22 cellular contexts compared by ENCODE assay signal in the genomic region with DNA sequence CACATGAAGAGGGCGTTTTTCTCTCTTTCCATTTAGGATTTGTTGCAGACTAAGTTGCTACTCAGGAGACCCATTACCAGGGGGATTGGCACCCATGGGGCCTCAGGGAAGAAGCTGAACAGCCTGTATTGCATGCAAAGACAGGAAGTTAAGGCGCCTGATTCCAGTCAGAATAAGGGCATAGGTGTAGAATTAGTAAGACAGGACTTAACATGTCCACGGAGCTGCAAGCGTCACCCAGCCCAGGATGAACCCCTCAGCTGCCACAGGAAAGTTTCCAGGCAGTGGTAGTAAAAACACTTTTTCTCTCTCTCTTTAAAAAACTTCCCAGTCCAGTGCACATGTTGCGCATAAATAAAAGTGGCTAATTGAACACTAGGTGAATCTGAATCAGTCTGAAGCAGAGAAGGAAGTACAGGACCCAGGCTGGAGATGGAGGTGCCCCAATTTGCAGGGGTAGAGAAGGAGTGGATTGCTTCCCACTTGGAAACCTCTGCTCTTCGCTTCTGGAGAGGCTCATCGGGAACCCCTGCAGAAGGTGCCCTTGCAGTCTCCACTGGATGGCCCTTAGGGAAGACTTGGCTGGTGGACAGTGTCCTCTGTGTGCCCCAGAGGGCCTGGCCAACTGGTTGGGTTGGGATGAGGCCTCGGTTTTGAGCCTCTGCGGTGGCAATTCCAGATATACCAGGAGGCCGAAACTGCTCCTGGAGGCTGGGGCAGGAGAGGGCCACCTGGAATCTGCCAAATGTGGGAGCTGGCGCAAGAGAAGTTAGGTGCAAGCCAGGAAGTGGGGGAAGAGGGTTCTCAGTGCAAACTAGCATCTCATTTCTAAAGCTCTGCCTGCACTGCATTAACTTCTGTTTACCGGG. TPM values are rescaled to one million over a fixed set of nuclear protein-coding genes. Genes with fewer than 3 reads are reported as not detected.
DNase-seq lines count a peak whose midpoint lies in the region; ATAC-seq, FAIRE-seq and TF ChIP-seq lines count a peak whose summit lies in the region.
"Had no signal": no experiment of that assay in that cellular context is flagged by ENCODE, and none has a peak within 500 bp of the region (broad histone marks: within the 10 kb centered on the region; RNA-seq: fewer than 3 reads in every experiment).

No MANE protein-coding gene starts in this region.

- no peak overlapping the region for H4K5ac ChIP-seq in H1 (ENCODE audit: insufficient read length, low read depth, low read length)

- H3K4me2 ChIP-seq in H1 (ENCODE audit: insufficient read depth in 1 of 2, low read depth in 2 of 2, low read length in 2 of 2): no peak overlapping the region

- no peak overlapping the region for H2AFZ ChIP-seq in H1 (ENCODE audit: low read length)

- no peaks in the 10 kb centered on the region for H3K27me3 Mint-ChIP-seq in mesothelial cell of epicardium (ENCODE audit: low read depth)
- H3K27me3 Mint-ChIP-seq in naive thymus-derived CD4-positive, alpha-beta T cell: peaks cover 80 to 98% (median 96%) of the 10 kb centered on the region in 5 donors
- peaks cover 98% of the 10 kb centered on the region for H3K27me3 Mint-ChIP-seq in stimulated activated memory B cell treated with anti-CD40 and anti-IgM and Interleukin-4, amounts not matched to agents 10 μg/mL and 1 μg/mL and 100 μg/mL, for 72 hours

- TF ChIP-seq RAD21 in H1 (IDR thresholded peaks at IDR 0.05 in 1 of 2, conservative IDR thresholded peaks at IDR 0.05 in 1 of 2; ENCODE audit: low read depth in 2 of 2, low read length in 2 of 2): no peak

- H3K79me2 ChIP-seq in H1 (ENCODE audit: control insufficient read depth in 1 of 2, insufficient read depth in 2 of 2, low read length in 2 of 2): no peaks in the 10 kb centered on the region

- 0 out of 2 replicates have a peak overlapping the region, but pooled peaks have one; percentile 32 for H2BK20ac ChIP-seq in H1 (ENCODE audit: low read length)

- peak overlapping the region; percentile 19; the same call in 1 of the 2 replicates for H3K18ac ChIP-seq in H1 (ENCODE audit: extremely low read depth, low read length)

- CTCF ChIA-PET in H1 (lab: Charles Lee; ENCODE audit: partially characterized antibody): interaction anchor here (1.3 to 2.4 kb wide), 4 partner anchors 7 to 27 kb away, joined by 4 to 12 read pairs (median 8); a partner anchor contains a TSS
- CTCF ChIA-PET in naive thymus-derived CD4-positive, alpha-beta T cell (lab: Charles Lee): no interaction called here

- peaks cover 82% of the 10 kb centered on the region for H3K4me1 Mint-ChIP-seq in mesothelial cell of epicardium
- peaks cover 0 to 5% (median 0%) of the 10 kb centered on the region in 7 donors for H3K4me1 Mint-ChIP-seq in naive thymus-derived CD4-positive, alpha-beta T cell
- H3K4me1 Mint-ChIP-seq in stimulated activated memory B cell treated with anti-CD40 and anti-IgM and Interleukin-4, amounts not matched to agents 10 μg/mL and 1 μg/mL and 100 μg/mL, for 72 hours: no peaks in the 10 kb centered on the region

- H3K36me3 ChIP-seq in H1 (ENCODE audit: control insufficient read depth in 2 of 4, insufficient read depth in 4 of 4, low read length in 3 of 4) (no peaks in the 10 kb centered on the region), urinary bladder (ENCODE audit: insufficient read depth) (no peaks in the 10 kb centered on the region)
- H3K36me3 ChIP-seq in naive thymus-derived CD4-positive, alpha-beta T cell (ENCODE audit: control insufficient read depth in 2 of 3, insufficient read depth in 3 of 3, low read length in 3 of 3): no peaks in the 10 kb centered on the region
- H3K36me3 ChIP-seq: lower lobe of right lung had no signal

- H4K8ac ChIP-seq in H1 (ENCODE audit: extremely low read depth, insufficient read depth, low read length): no peak overlapping the region

- H2BK12ac ChIP-seq in H1 (ENCODE audit: low read depth, low read length): no peak overlapping the region

- WGBS in H1 (ENCODE audit: extremely low coverage in 1 of 2, insufficient coverage in 1 of 2, insufficient read length in 1 of 2, insufficient replicate concordance in 2 of 2, low coverage in 1 of 2, low lambda C conversion rate in 2 of 2, missing lambda C conversion rate in 1 of 2), 2 experiments: 24% methylated on average over 12 of the region's 12 CpGs; no CpG with 5 or more reads in 1 of the 2 experiments
- WGBS in urinary bladder: 68% methylated on average over 12 of the region's 12 CpGs

- no peak overlapping the region for H2BK120ac ChIP-seq in H1 (replicated peaks; ENCODE audit: low read depth, low read length)

- DNase-seq in NCI-H1105 treated with DMSO at 0.1 percent for 48 hours (lab: John Stamatoyannopoulos, UW) (peak; percentile 95), H1 (ENCODE audit: low read depth in 1 of 2, low spot score in 2 of 2) (no peak), mesothelial cell of epicardium (ENCODE audit: low spot score in 2 of 2, unreplicated experiment in 2 of 2) (no peak)
- no peak for DNase-seq in naive thymus-derived CD4-positive, alpha-beta T cell
- DNase-seq: activated CD4-positive, alpha-beta T cell treated with anti-CD3 and anti-CD28 coated beads for 4 hours; activated naive CD4-positive, alpha-beta T cell; activated T-cell treated with anti-CD3 and anti-CD28 coated beads, Interleukin-2, amount 50 U/mL, for 4 hours; body of pancreas; EL; foreskin melanocyte; hippocampal formation; KG1; lower lobe of right lung; T-helper 2 cell had no signal

- H3K4me3 ChIP-seq in H1 (ENCODE audit: extremely low read depth in 1 of 4, insufficient read depth in 2 of 4, low read depth in 3 of 4, low read length in 4 of 4): no peak overlapping the region
- H3K4me3 ChIP-seq in urinary bladder (ENCODE audit: low read depth, low read length): no peak overlapping the region
- no peak overlapping the region for H3K4me3 ChIP-seq in naive thymus-derived CD4-positive, alpha-beta T cell (ENCODE audit: low read length)
- H3K4me3 ChIP-seq: body of pancreas, lower lobe of right lung had no signal

- H3K4me3 Mint-ChIP-seq in mesothelial cell of epicardium: peak overlapping the region; percentile 92
- no peak overlapping the region for H3K4me3 Mint-ChIP-seq in naive thymus-derived CD4-positive, alpha-beta T cell
- H3K4me3 Mint-ChIP-seq in stimulated activated memory B cell treated with anti-CD40 and anti-IgM and Interleukin-4, amounts not matched to agents 10 μg/mL and 1 μg/mL and 100 μg/mL, for 72 hours: no peak overlapping the region
- H3K4me3 Mint-ChIP-seq: activated T-cell treated with anti-CD3 and anti-CD28 coated beads, Interleukin-2, amount 50 U/mL, for 4 hours had no signal

- H2BK5ac ChIP-seq in H1 (ENCODE audit: low read depth, low read length): no peak overlapping the region

- peaks cover 93 to 100% (median 99%) of the 10 kb centered on the region in 4 experiments for H3K27me3 ChIP-seq in H1 (replicated peaks in 1 of 4; ENCODE audit: control insufficient read depth in 3 of 4, extremely low read depth in 1 of 4, insufficient read depth in 3 of 4, low read length in 3 of 4)
- H3K27me3 ChIP-seq in naive thymus-derived CD4-positive, alpha-beta T cell (ENCODE audit: control insufficient read depth in 2 of 2, insufficient read depth in 2 of 2, low read length in 2 of 2): peaks cover 2 to 15% of the 10 kb centered on the region in 2 donors

- H3K27ac ChIP-seq in H1 (ENCODE audit: low read depth, low read length): no peak overlapping the region
- peak overlapping the region; percentile 48 for H3K27ac ChIP-seq in urinary bladder (ENCODE audit: low read depth)
- no peak overlapping the region for H3K27ac ChIP-seq in naive thymus-derived CD4-positive, alpha-beta T cell (ENCODE audit: low read depth, low read length)
- H3K27ac ChIP-seq: body of pancreas, C4-2B, lower lobe of right lung had no signal

- intact Hi-C loops in naive thymus-derived CD4-positive, alpha-beta T cell (cut with micrococcal nuclease): no loop called here

- peaks cover 23 to 27% of the 10 kb centered on the region in 2 experiments for H4K20me1 ChIP-seq in H1 (replicated peaks in 1 of 2; ENCODE audit: control insufficient read depth in 1 of 2, insufficient read depth in 2 of 2, low read length in 2 of 2)

- TF ChIP-seq POLR2A in H1 (IDR thresholded peaks at IDR 0.05; ENCODE audit: control extremely low read depth in 1 of 2, low read depth in 2 of 2, low read length in 2 of 2): no peak

- H2BK15ac ChIP-seq in H1 (ENCODE audit: low read length): no peak overlapping the region

- H3K27ac Mint-ChIP-seq in mesothelial cell of epicardium: peak overlapping the region; percentile 100
- no peak overlapping the region for H3K27ac Mint-ChIP-seq in naive thymus-derived CD4-positive, alpha-beta T cell
- H3K27ac Mint-ChIP-seq in stimulated activated memory B cell treated with anti-CD40 and anti-IgM and Interleukin-4, amounts not matched to agents 10 μg/mL and 1 μg/mL and 100 μg/mL, for 72 hours: no peak overlapping the region
- H3K27ac Mint-ChIP-seq: progenitor cell of endocrine pancreas had no signal

- peaks cover 9 to 35% (median 15%) of the 10 kb centered on the region in 4 experiments for H3K4me1 ChIP-seq in H1 (replicated peaks in 1 of 4; ENCODE audit: control insufficient read depth in 3 of 4, insufficient read depth in 4 of 4, low read length in 3 of 4)
- H3K4me1 ChIP-seq in urinary bladder (ENCODE audit: insufficient read depth): no peaks in the 10 kb centered on the region
- no peaks in the 10 kb centered on the region for H3K4me1 ChIP-seq in naive thymus-derived CD4-positive, alpha-beta T cell (ENCODE audit: control insufficient read depth in 2 of 2, insufficient read depth in 2 of 2, low read length in 2 of 2)
- H3K4me1 ChIP-seq: lower lobe of right lung had no signal

- no peaks in the 10 kb centered on the region for H3K79me1 ChIP-seq in H1 (ENCODE audit: low read depth, low read length)

- no peak for TF ChIP-seq CTCF in H1 (IDR thresholded peaks at IDR 0.05; ENCODE audit: control extremely low read depth in 1 of 3, insufficient read depth in 1 of 3, low read depth in 1 of 3, low read length in 3 of 3)
- no peak for TF ChIP-seq CTCF in mesothelial cell of epicardium (IDR thresholded peaks at IDR 0.05; ENCODE audit: unreplicated experiment)

- H3K23ac ChIP-seq in H1 (ENCODE audit: insufficient read length): no peak overlapping the region

- H4K91ac ChIP-seq in H1 (replicated peaks; ENCODE audit: insufficient read length, low read length): no peak overlapping the region

- POLR2A ChIA-PET in H1 (lab: Charles Lee; ENCODE audit: partially characterized antibody): interaction anchor here (0.7 to 1.2 kb wide), 4 partner anchors 12 to 25 kb away, joined by 3 to 4 read pairs (median 3); no protein-coding TSS in a partner anchor
- POLR2A ChIA-PET in naive thymus-derived CD4-positive, alpha-beta T cell (lab: Charles Lee): no interaction called here

- H3K36me3 Mint-ChIP-seq in mesothelial cell of epicardium: no peaks in the 10 kb centered on the region
- H3K36me3 Mint-ChIP-seq in naive thymus-derived CD4-positive, alpha-beta T cell: peaks cover 0 to under 1% (median 0%) of the 10 kb centered on the region in 5 donors
- H3K36me3 Mint-ChIP-seq in stimulated activated memory B cell treated with anti-CD40 and anti-IgM and Interleukin-4, amounts not matched to agents 10 μg/mL and 1 μg/mL and 100 μg/mL, for 72 hours: no peaks in the 10 kb centered on the region

- FAIRE-seq in H1 (lab: Jason Lieb, UNC): no peak
- FAIRE-seq: HTR-8/SVneo, RCC 7860 had no signal

- H3K56ac ChIP-seq in H1 (replicated peaks; ENCODE audit: insufficient read length, low read depth, low read length): no peak overlapping the region

- no peak overlapping the region for H3K14ac ChIP-seq in H1 (ENCODE audit: insufficient read length)

- ATAC-seq in naive thymus-derived CD4-positive, alpha-beta T cell: no peak
- no peak for ATAC-seq in stimulated activated memory B cell treated with anti-CD40 and anti-IgM and Interleukin-4, amounts not matched to agents 10 μg/mL and 1 μg/mL and 100 μg/mL, for 72 hours
- ATAC-seq in HG03378 (IDR thresholded peaks at IDR 0.05; ENCODE audit: unreplicated experiment): no peak
- ATAC-seq: activated T-cell treated with anti-CD3 and anti-CD28 coated beads, Interleukin-2, amount 50 U/mL, for 4 hours; body of pancreas; lower lobe of right lung; SK-N-SH treated with all-trans-retinoic acid at 6 μM for 48 hours had no signal

- no peak overlapping the region for H3K4ac ChIP-seq in H1 (replicated peaks; ENCODE audit: insufficient read length, low read depth, low read length)

- H3K9me3 Mint-ChIP-seq in mesothelial cell of epicardium: no peaks in the 10 kb centered on the region
- H3K9me3 Mint-ChIP-seq in naive thymus-derived CD4-positive, alpha-beta T cell: peaks cover 0 to 15% (median under 1%) of the 10 kb centered on the region in 11 donors
- peaks cover 6% of the 10 kb centered on the region for H3K9me3 Mint-ChIP-seq in stimulated activated memory B cell treated with anti-CD40 and anti-IgM and Interleukin-4, amounts not matched to agents 10 μg/mL and 1 μg/mL and 100 μg/mL, for 72 hours
- H3K9me3 Mint-ChIP-seq: activated T-cell treated with anti-CD3 and anti-CD28 coated beads, Interleukin-2, amount 50 U/mL, for 4 hours had no signal

- no peak overlapping the region for H3K9ac ChIP-seq in H1 (replicated peaks in 1 of 4; ENCODE audit: extremely low read depth in 1 of 4, low read depth in 3 of 4, low read length in 3 of 4)

- H2AK5ac ChIP-seq in H1 (ENCODE audit: low read depth, low read length): 0 out of 2 replicates have a peak overlapping the region, but pooled peaks have one; percentile 65

- no peak for TF ChIP-seq EP300 in H1 (IDR thresholded peaks at IDR 0.05; ENCODE audit: borderline replicate concordance in 1 of 2, low read depth in 2 of 2, low read length in 2 of 2)

- no peaks in the 10 kb centered on the region for H3K9me3 ChIP-seq in H1 (ENCODE audit: insufficient read depth in 2 of 2, low read depth in 1 of 2, low read length in 1 of 2)
- H3K9me3 ChIP-seq in naive thymus-derived CD4-positive, alpha-beta T cell (ENCODE audit: control insufficient read depth in 2 of 3, low read length in 3 of 3): no peaks in the 10 kb centered on the region
- H3K9me3 ChIP-seq: body of pancreas, lower lobe of right lung had no signal

- peaks cover 5% of the 10 kb centered on the region; the same call in 1 of the 2 replicates for H3K23me2 ChIP-seq in H1 (ENCODE audit: low read depth, low read length)

RNA-seq across cellular contexts. Expression of a gene that starts 10.7 kb away (rescaled TPM):
- 0.29 and 1.0 TPM in 2 replicates for total RNA-seq in H1 (2021; fragmentation: NEBNext Ultra II Directional; extraction: Animal tissue kit (Norgen Biotek cat#: 25700))
- polyA plus RNA-seq in H1 (2011; rRNA removed) (0.09 TPM in 2 replicates), urinary bladder (53.8 TPM)
- 0.09 TPM for polyA plus RNA-seq in H1 (2011; cell fraction: cytosol; rRNA removed)
- 0.20 TPM for polyA plus RNA-seq in H1 (2011; cell fraction: nucleus; rRNA removed)
- polyA plus RNA-seq in H1 (2012, experiment 1 of 2): 0.12 to 0.38 TPM (median 0.24 TPM) in 4 replicates
- 0.18 TPM for polyA plus RNA-seq in H1 (2012, experiment 2 of 2)
- 0.30 TPM for polyA plus RNA-seq in H1 (2013, experiment 1 of 2)
- 0.13 TPM for polyA plus RNA-seq in H1 (2013, experiment 2 of 2)
- 0.09 TPM in 1 of 2 replicates, not detected in the other for polyA minus RNA-seq in H1 (2011; rRNA and poly(A)+ RNA removed)
- 0.73 TPM for polyA minus RNA-seq in H1 (2011; cell fraction: cytosol; rRNA and poly(A)+ RNA removed)
- polyA minus RNA-seq in H1 (2011; cell fraction: nucleus; rRNA and poly(A)+ RNA removed): 0.50 TPM
- total RNA-seq in mesothelial cell of epicardium (409 to 427 TPM (median 425 TPM) in 3 replicates), urinary bladder (123 TPM)
- total RNA-seq in naive thymus-derived CD4-positive, alpha-beta T cell: not detected
- not detected for polyA plus RNA-seq in naive thymus-derived CD4-positive, alpha-beta T cell

Comparison
In these comparisons a context has a peak if more than half of its experiments do, and no peak if none do; other contexts are left out.
1. RNA of a gene that starts 10.7 kb away (total RNA-seq): 409 to 427 TPM in mesothelial cell of epicardium and 123 TPM in urinary bladder (single experiment); 0.29 to 1.0 TPM in H1 and not detected in naive thymus-derived CD4-positive, alpha-beta T cell; every median in the first group is over 10 times any median in the second.